In genomic region chr6:73460044-73460443, GRCh38 we compare ENCODE assay signal across 11 cellular contexts. TPM values are rescaled to one million over a fixed set of nuclear protein-coding genes. Genes with fewer than 3 reads are reported as not detected.
A peak's percentile ranks its signal among the peaks of the same experiment; 100 is the strongest.
DNase-seq lines count a peak whose midpoint lies in the region; ATAC-seq and TF ChIP-seq lines count a peak whose summit lies in the region.
"Had no signal": no experiment of that assay in that cellular context is flagged by ENCODE, and none has a peak within 500 bp of the region (broad histone marks: within the 10 kb centered on the region; RNA-seq: fewer than 3 reads in every experiment).

No MANE protein-coding gene starts in this region.

- intact Hi-C loops in OCI-LY7 (cut with micrococcal nuclease; ENCODE audit: unreplicated experiment) (loop anchor here (5.0 kb wide), 2 partner anchors 153 to 838 kb away; partner anchors contain the start of gene KCNQ5), A673 (cut with micrococcal nuclease; ENCODE audit: unreplicated experiment) (no loop called here)

- DNase-seq in GF-D8 (lab: John Stamatoyannopoulos, UW) (peak; percentile 69), OCI-LY7 (ENCODE audit: low spot score) (no peak), pons (ENCODE audit: low spot score) (peak; percentile 88), A673 (ENCODE audit: low spot score) (no peak), NCI-H2171 treated with DMSO at 0.1 percent for 48 hours (lab: John Stamatoyannopoulos, UW) (no peak)
- no peak for DNase-seq in central memory CD8-positive, alpha-beta T cell (ENCODE audit: low spot score in 2 of 2)
- no peak for DNase-seq in stimulated activated CD4-positive, alpha-beta T cell treated with anti-CD3 and anti-CD28 coated beads, Interleukin-4, amount 100 ng/mL, for 4 hours
- DNase-seq: activated CD4-positive, alpha-beta T cell treated with anti-CD3 and anti-CD28 coated beads for 48 hours; NCI-H446 had no signal

- TF ChIP-seq CTCF in OCI-LY7 (conservative IDR thresholded peaks at IDR 0.05; ENCODE audit: low read length) (no peak), A673 (conservative IDR thresholded peaks at IDR 0.05; ENCODE audit: low read depth, low read length) (no peak)

- BruUV-seq in OCI-LY7 (replicated peaks; lab: Mats Ljungman, UMichigan) (no TSS peak), A673 (replicated peaks; lab: Mats Ljungman, UMichigan) (no TSS peak)

- H3K4me3 ChIP-seq in OCI-LY7 (ENCODE audit: low read depth, low read length, poor library complexity, severe bottlenecking) (no peak overlapping the region), A673 (ENCODE audit: low read depth, low read length, poor library complexity, severe bottlenecking) (no peak overlapping the region)

- no peak for ATAC-seq in central memory CD8-positive, alpha-beta T cell (replicated peaks; ENCODE audit: extremely low read depth, poor library complexity, severe bottlenecking)
- ATAC-seq: Right ventricle myocardium inferior had no signal

- H3K27ac Mint-ChIP-seq in central memory CD8-positive, alpha-beta T cell (ENCODE audit: low read depth): peak overlapping the region; percentile 84

- H3K9me3 ChIP-seq in OCI-LY7 (ENCODE audit: low read length) (peaks cover 13% of the 10 kb centered on the region), A673 (ENCODE audit: low read depth, low read length, poor library complexity, severe bottlenecking) (no peaks in the 10 kb centered on the region)

- peak overlapping the region; percentile 34 for H3K4me3 Mint-ChIP-seq in central memory CD8-positive, alpha-beta T cell

- no peaks in the 10 kb centered on the region for H3K9me2 ChIP-seq in OCI-LY7 (ENCODE audit: insufficient read depth, low read length)

- peaks cover 24% of the 10 kb centered on the region for H3K36me3 Mint-ChIP-seq in central memory CD8-positive, alpha-beta T cell (ENCODE audit: insufficient read depth)

- no peaks in the 10 kb centered on the region for H3K27me3 Mint-ChIP-seq in central memory CD8-positive, alpha-beta T cell

- H3K4me1 ChIP-seq in OCI-LY7 (ENCODE audit: insufficient read depth, low read length, poor library complexity, severe bottlenecking) (peaks cover 32% of the 10 kb centered on the region), A673 (ENCODE audit: insufficient read depth, low read length, poor library complexity, severe bottlenecking) (no peaks in the 10 kb centered on the region)

- POLR2A ChIA-PET in OCI-LY7 (lab: Charles Lee): interaction anchor here (0.6 to 4.6 kb wide), 4 partner anchors 12 to 949 kb away, joined by 3 to 62 read pairs (median 4); no protein-coding TSS in a partner anchor
- POLR2A ChIA-PET in A673 (lab: Charles Lee; ENCODE audit: low non-redundant PET): no interaction called here

- no peaks in the 10 kb centered on the region for H3K27me3 ChIP-seq in A673 (replicated peaks; ENCODE audit: insufficient read depth, low read depth, low read length, poor library complexity)

- peak overlapping the region; percentile 91; the same call in 1 of the 2 replicates for H3K4me2 ChIP-seq in OCI-LY7 (ENCODE audit: low read length)

- H4K20me1 ChIP-seq in OCI-LY7 (ENCODE audit: insufficient read depth, low read length): no peaks in the 10 kb centered on the region

- H3K9me3 Mint-ChIP-seq in central memory CD8-positive, alpha-beta T cell: no peaks in the 10 kb centered on the region

- CTCF ChIA-PET in OCI-LY7 (lab: Charles Lee; ENCODE audit: unreplicated experiment): no interaction called here
- CTCF ChIA-PET in A673 (lab: Charles Lee): no interaction called here

- no peak overlapping the region for H2AFZ ChIP-seq in OCI-LY7 (ENCODE audit: low read length)

- peaks cover 33% of the 10 kb centered on the region for H3K79me2 ChIP-seq in OCI-LY7 (ENCODE audit: insufficient read depth, low read depth, low read length)

- no peak overlapping the region for H3K27ac ChIP-seq in OCI-LY7 (ENCODE audit: low read depth, low read length, poor library complexity, severe bottlenecking)
- no peak overlapping the region for H3K27ac ChIP-seq in A673 (ENCODE audit: low read depth, low read length, poor library complexity, severe bottlenecking)
- H3K27ac ChIP-seq: epithelial cell of prostate had no signal

- H3K36me3 ChIP-seq in OCI-LY7 (ENCODE audit: insufficient read depth, low read length): peaks cover 21% of the 10 kb centered on the region
- H3K36me3 ChIP-seq in A673 (ENCODE audit: insufficient read depth, low read length, poor library complexity, severe bottlenecking): no peaks in the 10 kb centered on the region

- H3K4me1 Mint-ChIP-seq in central memory CD8-positive, alpha-beta T cell: peaks cover 20% of the 10 kb centered on the region

RNA-seq across cellular contexts. Expression of gene MTO1, which starts 1.5 kb away (rescaled TPM):
- 44.0 and 63.8 TPM in 2 replicates for total RNA-seq in OCI-LY7 (2014; rRNA removed; shearing (Covaris generic))
- total RNA-seq in OCI-LY7 (2022) (72.5 and 90.3 TPM in 2 replicates), A673 (2021) (44.1 and 50.8 TPM in 2 replicates)

RNA-seq across cellular contexts. Expression of gene CGAS, which starts 7.9 kb away (rescaled TPM):
- total RNA-seq in OCI-LY7 (2014; rRNA removed; shearing (Covaris generic)): 0.18 and 1.3 TPM in 2 replicates
- total RNA-seq in OCI-LY7 (2022): 0.40 and 0.42 TPM in 2 replicates
- 4.2 and 4.6 TPM in 2 replicates for total RNA-seq in A673 (2021)

Comparison
In these comparisons a context has a peak if more than half of its experiments do, and no peak if none do; other contexts are left out.
1. DNase-seq: peak in GF-D8 (single experiment) and pons (single experiment); none in OCI-LY7 (single experiment), central memory CD8-positive, alpha-beta T cell (0 of 2), A673 (single experiment), stimulated activated CD4-positive, alpha-beta T cell treated with anti-CD3 and anti-CD28 coated beads, Interleukin-4, amount 100 ng/mL, for 4 hours (0 of 2) and NCI-H2171 treated with DMSO at 0.1 percent for 48 hours (single experiment).